In genomic region chr19:39093761-39094160, GRCh38 we compare ENCODE assay signal across 20 cellular contexts. TPM values are rescaled to one million over a fixed set of nuclear protein-coding genes. Genes with fewer than 3 reads are reported as not detected.
DNase-seq lines count a peak whose midpoint lies in the region; ATAC-seq and TF ChIP-seq lines count a peak whose summit lies in the region.
"Had no signal": no experiment of that assay in that cellular context is flagged by ENCODE, and none has a peak within 500 bp of the region (broad histone marks: within the 10 kb centered on the region; RNA-seq: fewer than 3 reads in every experiment).

No MANE protein-coding gene starts in this region.

- H3K27me3 Mint-ChIP-seq in stimulated activated naive CD8-positive, alpha-beta T cell treated with anti-CD3 and anti-CD28 coated beads, Interleukin-15, Interleukin-2, amounts not matched to agents 100 ng/mL and 50 ng/mL, for 24 hours: peaks cover 32% of the 10 kb centered on the region

- H3K4me3 ChIP-seq in epithelial cell of esophagus (ENCODE audit: low read length): no peak overlapping the region
- H3K4me3 ChIP-seq: GM12878, heart right ventricle had no signal

- no peaks in the 10 kb centered on the region for H3K4me1 Mint-ChIP-seq in stimulated activated naive CD8-positive, alpha-beta T cell treated with anti-CD3 and anti-CD28 coated beads, Interleukin-15, Interleukin-2, amounts not matched to agents 100 ng/mL and 50 ng/mL, for 24 hours (ENCODE audit: low read depth)

- peak overlapping the region; percentile 71 for H3K27ac Mint-ChIP-seq in stimulated activated naive CD8-positive, alpha-beta T cell treated with anti-CD3 and anti-CD28 coated beads, Interleukin-15, Interleukin-2, amounts not matched to agents 100 ng/mL and 50 ng/mL, for 24 hours
- H3K27ac Mint-ChIP-seq: type B pancreatic cell had no signal

- no peak for ATAC-seq in stimulated activated naive CD8-positive, alpha-beta T cell treated with anti-CD3 and anti-CD28 coated beads, Interleukin-15, Interleukin-2, amounts not matched to agents 100 U/mL and 50 U/mL, for 24 hours
- ATAC-seq: GM12878; heart right ventricle; left lobe of liver; naive thymus-derived CD4-positive, alpha-beta T cell had no signal

- DNase-seq in stimulated activated naive CD8-positive, alpha-beta T cell treated with anti-CD3 and anti-CD28 coated beads, Interleukin-15, Interleukin-2, amounts not matched to agents 100 U/mL and 50 U/mL, for 24 hours: no peak
- DNase-seq in RPMI7951 (ENCODE audit: low read depth) (peak; percentile 61), epithelial cell of esophagus (ENCODE audit: low read depth) (peak; percentile 72), superior temporal gyrus (ENCODE audit: extremely low spot score) (peak; percentile 65), NCI-H2196 (lab: John Stamatoyannopoulos, UW; ENCODE audit: unreplicated experiment) (no peak), HuH-7 (ENCODE audit: low spot score) (no peak), C1 segment of cervical spinal cord (lab: John Stamatoyannopoulos, UW) (no peak)
- DNase-seq: activated naive CD4-positive, alpha-beta T cell; caudate nucleus; DMS53; heart right ventricle; naive thymus-derived CD4-positive, alpha-beta T cell; NCI-H1417 treated with DMSO at 0.1 percent for 48 hours; NCI-H524 treated with DMSO at 0.1 percent for 48 hours; stimulated activated CD4-positive, alpha-beta T cell treated with anti-CD3 and anti-CD28 coated beads, Interleukin-2, amount 100 ng/mL, for 24 hours; stimulated activated CD8-positive, alpha-beta memory T cell treated with anti-CD3 and anti-CD28 coated beads, Interleukin-4, amount 100 ng/mL, for 48 hours had no signal

- no peak overlapping the region for H3K4me3 Mint-ChIP-seq in stimulated activated naive CD8-positive, alpha-beta T cell treated with anti-CD3 and anti-CD28 coated beads, Interleukin-15, Interleukin-2, amounts not matched to agents 100 ng/mL and 50 ng/mL, for 24 hours
- H3K4me3 Mint-ChIP-seq: naive thymus-derived CD4-positive, alpha-beta T cell; type B pancreatic cell had no signal

- H3K36me3 Mint-ChIP-seq in stimulated activated naive CD8-positive, alpha-beta T cell treated with anti-CD3 and anti-CD28 coated beads, Interleukin-15, Interleukin-2, amounts not matched to agents 100 ng/mL and 50 ng/mL, for 24 hours (ENCODE audit: low read depth): no peaks in the 10 kb centered on the region
- H3K36me3 Mint-ChIP-seq: type B pancreatic cell had no signal

- TF ChIP-seq CTCF in epithelial cell of esophagus (IDR thresholded peaks at IDR 0.05; ENCODE audit: insufficient read depth, low read depth, low read length, missing control alignments): no peak

- H3K9me3 Mint-ChIP-seq in stimulated activated naive CD8-positive, alpha-beta T cell treated with anti-CD3 and anti-CD28 coated beads, Interleukin-15, Interleukin-2, amounts not matched to agents 100 ng/mL and 50 ng/mL, for 24 hours: no peaks in the 10 kb centered on the region
- H3K9me3 Mint-ChIP-seq: type B pancreatic cell had no signal

RNA-seq across cellular contexts. Expression of gene ACP7, which starts 9.6 kb away (rescaled TPM):
- total RNA-seq in RPMI7951 (2014; rRNA removed; shearing (Covaris generic)): 0.10 TPM in 1 of 2 replicates, not detected in the other
- total RNA-seq: GM12878; heart right ventricle; left lobe of liver; naive thymus-derived CD4-positive, alpha-beta T cell had no signal

RNA-seq across cellular contexts. Expression of gene PAK4, which starts 31.8 kb away (rescaled TPM):
- total RNA-seq in RPMI7951 (2014; rRNA removed; shearing (Covaris generic)): 7.1 and 10.5 TPM in 2 replicates

Comparison
In these comparisons a context has a peak if more than half of its experiments do, and no peak if none do; other contexts are left out.
1. DNase-seq: peak in RPMI7951 (single experiment), epithelial cell of esophagus (single experiment) and superior temporal gyrus (single experiment); none in stimulated activated naive CD8-positive, alpha-beta T cell treated with anti-CD3 and anti-CD28 coated beads, Interleukin-15, Interleukin-2, amounts not matched to agents 100 U/mL and 50 U/mL, for 24 hours (single experiment), NCI-H2196 (single experiment), HuH-7 (single experiment) and C1 segment of cervical spinal cord (0 of 14).